Comparison of ENCODE assay signal across 2 cellular contexts in genomic region chr12:122840580-122841513, GRCh38.
TF ChIP-seq lines count a peak whose summit lies in the region.

No MANE protein-coding gene starts in this region.

TF ChIP-seq in HEK293, 187 proteins besides CTCF, POLR2A, EP300 and RAD21 (continued from another document):
- TF ChIP-seq GLI4 (tag by site-specific recombination; IDR thresholded peaks at IDR 0.05): no peak
- TF ChIP-seq ZNF449 (tag by site-specific recombination; IDR thresholded peaks at IDR 0.05): no peak
- 0 out of 2 replicates have a peak, but pooled peaks have one; percentile 2 for TF ChIP-seq ZNF146 (tag by site-specific recombination; IDR thresholded peaks at IDR 0.05)
- no peak for TF ChIP-seq SCRT1 (tag by site-specific recombination; IDR thresholded peaks at IDR 0.05; ENCODE audit: borderline replicate concordance)
- no peak for TF ChIP-seq MEIS1 (CRISPR knock-in tag; IDR thresholded peaks at IDR 0.05; ENCODE audit: borderline replicate concordance)
- TF ChIP-seq ZNF692 (tag by site-specific recombination; IDR thresholded peaks at IDR 0.05): no peak
- no peak for TF ChIP-seq RBAK (tag by site-specific recombination; IDR thresholded peaks at IDR 0.05)
- TF ChIP-seq WT1 (tag by site-specific recombination; IDR thresholded peaks at IDR 0.05): no peak
- TF ChIP-seq ZNF221 (tag by site-specific recombination; IDR thresholded peaks at IDR 0.05; ENCODE audit: borderline replicate concordance): no peak
- no peak for TF ChIP-seq ZNF239 (tag by site-specific recombination; IDR thresholded peaks at IDR 0.05)
- TF ChIP-seq ZNF202 (tag by site-specific recombination; IDR thresholded peaks at IDR 0.05; ENCODE audit: borderline replicate concordance): no peak
- peak; percentile 67 for TF ChIP-seq ZBTB17 (tag by site-specific recombination; IDR thresholded peaks at IDR 0.05)
- no peak for TF ChIP-seq ZNF76 (tag by site-specific recombination; IDR thresholded peaks at IDR 0.05; ENCODE audit: borderline replicate concordance, low read depth)
- TF ChIP-seq ZNF549 (tag by site-specific recombination; IDR thresholded peaks at IDR 0.05): no peak
- no peak for TF ChIP-seq ZNF510 (tag by site-specific recombination; IDR thresholded peaks at IDR 0.05; ENCODE audit: insufficient replicate concordance)
- TF ChIP-seq ZNF10 (tag by site-specific recombination; IDR thresholded peaks at IDR 0.05): 0 out of 2 replicates have a peak, but pooled peaks have one; percentile 23
- no peak for TF ChIP-seq ZNF302 (tag by site-specific recombination; IDR thresholded peaks at IDR 0.05; ENCODE audit: low read depth)
- no peak for TF ChIP-seq ZNF114 (tag by site-specific recombination; IDR thresholded peaks at IDR 0.05)
- no peak for TF ChIP-seq KLF8 (tag by site-specific recombination; IDR thresholded peaks at IDR 0.05)
- TF ChIP-seq ZFHX2 (tag by site-specific recombination; conservative IDR thresholded peaks at IDR 0.05): peak; percentile 31; the same call in 1 of the 2 replicates
- no peak for TF ChIP-seq BCL6B (tag by site-specific recombination; IDR thresholded peaks at IDR 0.05)
- TF ChIP-seq ZBTB21 (tag by site-specific recombination; IDR thresholded peaks at IDR 0.05): no peak
- peak; percentile 50 for TF ChIP-seq EGR2 (tag by site-specific recombination; IDR thresholded peaks at IDR 0.05; ENCODE audit: low read depth)

TF ChIP-seq in HepG2, 621 proteins besides CTCF, POLR2A, EP300 and RAD21 (continued from another document):
- TF ChIP-seq AHDC1 (CRISPR knock-in tag; IDR thresholded peaks at IDR 0.05; ENCODE audit: borderline replicate concordance) (no peak), ZFP36L1 (CRISPR knock-in tag; IDR thresholded peaks at IDR 0.05) (no peak)
TF ChIP-seq in HepG2: peak in this region for 1.
